Comparison of ENCODE assay signal across 16 cellular contexts in the genomic region with DNA sequence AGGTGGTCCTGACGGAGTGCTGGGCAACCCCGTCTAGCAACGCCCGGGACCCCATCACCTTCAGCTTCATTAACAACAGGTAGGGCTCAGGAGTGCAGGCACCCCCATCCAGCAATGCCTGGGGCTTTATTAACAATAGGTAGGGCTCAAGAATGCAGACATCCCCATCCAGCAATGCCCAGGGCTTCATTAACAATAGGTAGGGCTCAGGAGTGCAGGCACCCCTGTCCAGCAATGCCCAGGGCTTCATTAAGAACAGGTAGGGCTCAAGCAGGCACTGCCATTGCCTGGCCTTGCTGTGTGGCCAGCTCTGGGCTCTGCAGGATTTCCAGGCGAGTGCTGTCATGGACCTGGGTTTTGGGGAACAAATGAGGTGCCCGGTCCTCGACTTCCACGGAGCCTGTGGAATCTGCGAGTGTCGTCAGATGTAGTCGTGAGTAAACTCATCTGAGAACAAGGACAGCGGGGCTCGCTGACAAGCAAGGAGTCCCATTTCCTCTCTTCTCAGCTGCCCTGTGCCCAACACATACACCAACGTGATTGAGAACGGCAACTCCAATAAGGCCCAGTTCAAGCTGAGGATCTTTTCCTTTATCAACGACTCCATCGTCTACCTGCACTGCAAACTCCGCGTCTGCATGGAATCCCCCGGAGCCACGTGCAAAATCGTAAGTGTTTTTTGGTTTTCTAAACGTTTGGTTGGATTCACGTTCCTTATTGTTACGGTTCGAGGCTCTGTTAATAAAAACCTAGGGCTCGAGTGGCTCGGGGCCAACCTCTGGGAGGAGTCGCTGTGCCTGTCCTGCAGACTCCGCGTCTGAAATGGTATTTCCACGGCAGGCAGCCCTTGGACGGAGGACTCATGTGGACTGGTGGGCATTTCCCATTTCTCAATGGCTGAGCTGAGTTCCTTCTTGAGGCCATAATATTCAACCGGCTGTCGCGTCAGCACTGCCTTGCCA. TPM values are rescaled to one million over a fixed set of nuclear protein-coding genes. Genes with fewer than 3 reads are reported as not detected.
DNase-seq lines count a peak whose midpoint lies in the region; ATAC-seq and TF ChIP-seq lines count a peak whose summit lies in the region.
"Had no signal": no experiment of that assay in that cellular context is flagged by ENCODE, and none has a peak within 500 bp of the region (broad histone marks: within the 10 kb centered on the region; RNA-seq: fewer than 3 reads in every experiment).

No MANE protein-coding gene starts in this region.

- H3K27ac Mint-ChIP-seq in chondrocyte (ENCODE audit: unreplicated experiment) = no peak overlapping the region
- H3K27ac Mint-ChIP-seq: CD14-positive monocyte; CD4-positive, alpha-beta memory T cell had no signal

- peaks cover 11% of the 10 kb centered on the region for H3K4me1 Mint-ChIP-seq in chondrocyte (ENCODE audit: low read depth)

- no peak for TF ChIP-seq CTCF in chondrocyte (IDR thresholded peaks at IDR 0.05)

- no peak overlapping the region for H3K4me3 Mint-ChIP-seq in chondrocyte (ENCODE audit: unreplicated experiment)
- H3K4me3 Mint-ChIP-seq: CD14-positive monocyte; CD4-positive, alpha-beta memory T cell had no signal

- DNase-seq in DMS53 (lab: John Stamatoyannopoulos, UW) (peak; percentile 19), DMS53 treated with DMSO at 0.1 percent for 48 hours (lab: John Stamatoyannopoulos, UW; ENCODE audit: unreplicated experiment) (no peak), chondrocyte (ENCODE audit: low spot score) (peak; percentile 46), renal cortical epithelial cell (ENCODE audit: low read depth) (peak; percentile 22), DMS 273 treated with DMSO at 0.1 percent for 48 hours (lab: John Stamatoyannopoulos, UW) (no peak), NCI-H1417 treated with DMSO at 0.1 percent for 48 hours (lab: John Stamatoyannopoulos, UW) (no peak), NCI-H2171 treated with DMSO at 0.1 percent for 48 hours (lab: John Stamatoyannopoulos, UW) (no peak)
- DNase-seq: AML-193; CD4-positive, alpha-beta memory T cell; GDM1; GOT3; H7; KG1 had no signal

- no peak for ATAC-seq in HG02840 (IDR thresholded peaks at IDR 0.05; ENCODE audit: low FRiP score, unreplicated experiment)
- ATAC-seq: A549 had no signal

- no peaks in the 10 kb centered on the region for H3K9me3 Mint-ChIP-seq in chondrocyte (ENCODE audit: low read depth)
- H3K9me3 Mint-ChIP-seq: CD14-positive monocyte; CD4-positive, alpha-beta memory T cell had no signal

- peaks cover 5% of the 10 kb centered on the region for H3K27me3 Mint-ChIP-seq in chondrocyte (ENCODE audit: low read depth)

- H3K36me3 Mint-ChIP-seq in chondrocyte (ENCODE audit: low read depth) = no peaks in the 10 kb centered on the region
- H3K36me3 Mint-ChIP-seq: CD14-positive monocyte; CD4-positive, alpha-beta memory T cell had no signal

RNA-seq across cellular contexts. Expression of a gene that starts 56.3 kb away (rescaled TPM):
- 0.29 TPM in 1 of 3 replicates, not detected in the others for total RNA-seq in chondrocyte
- total RNA-seq in renal cortical epithelial cell = not detected in 2 replicates

Comparison
In these comparisons a context has a peak if more than half of its experiments do, and no peak if none do; other contexts are left out.
1. DNase-seq: peak in DMS53 (single experiment), chondrocyte (single experiment) and renal cortical epithelial cell (single experiment); none in DMS53 treated with DMSO at 0.1 percent for 48 hours (single experiment), DMS 273 treated with DMSO at 0.1 percent for 48 hours (single experiment), NCI-H1417 treated with DMSO at 0.1 percent for 48 hours (single experiment) and NCI-H2171 treated with DMSO at 0.1 percent for 48 hours (single experiment).